8 cellular contexts compared by ENCODE assay signal in genomic region chr17:30645875-30646274, GRCh38.
DNase-seq lines count a peak whose midpoint lies in the region; ATAC-seq and TF ChIP-seq lines count a peak whose summit lies in the region.
"Not testable (repeated sequence)": the region's sequence is repeated elsewhere in the genome, so short reads cannot be mapped to it uniquely, and the experiment has no call there.

No MANE protein-coding gene starts in this region.

- intact Hi-C loops in OCI-LY7 (cut with micrococcal nuclease; ENCODE audit: unreplicated experiment) = not testable (repeated sequence)

- POLR2A ChIA-PET in OCI-LY7 (lab: Charles Lee); activated CD4-positive, alpha-beta T cell treated with anti-CD3 and anti-CD28 coated beads, Interleukin-2, amount 10 ng/mL, durations not matched to agents 7 days and 5 days (lab: Charles Lee): not testable (repeated sequence)

- H4K20me1 ChIP-seq in GM23338 (replicated peaks; ENCODE audit: insufficient read depth); OCI-LY7 (ENCODE audit: insufficient read depth, low read length): not testable (repeated sequence)

- not testable (repeated sequence) for H3F3A ChIP-seq in GM23338 (replicated peaks; ENCODE audit: low read depth)

- ATAC-seq in GM23338 = peak; percentile 20
- not testable (repeated sequence) for ATAC-seq in stimulated activated naive CD8-positive, alpha-beta T cell treated with anti-CD3 and anti-CD28 coated beads, Interleukin-15, amount 100 ng/mL, for 72 hours

- not testable (repeated sequence) for H3K36me3 ChIP-seq in GM23338 (ENCODE audit: insufficient read depth); OCI-LY7 (ENCODE audit: insufficient read depth, low read length); endodermal cell (ENCODE audit: control insufficient read depth, insufficient read depth, low read length)

- H3K27me3 ChIP-seq in GM23338 (ENCODE audit: insufficient read depth); endodermal cell (ENCODE audit: control insufficient read depth, insufficient read depth, low read length, poor library complexity, severe bottlenecking): not testable (repeated sequence)

- H3K4me3 Mint-ChIP-seq in GM23338 = peak overlapping the region; percentile 64
- H3K4me3 Mint-ChIP-seq in activated CD4-positive, alpha-beta T cell treated with anti-CD3 and anti-CD28 coated beads, Interleukin-2, amount 10 ng/mL, durations not matched to agents 7 days and 5 days = not testable (repeated sequence)
- H3K4me3 Mint-ChIP-seq in endodermal cell = peak overlapping the region; percentile 63
- peak overlapping the region; percentile 41 for H3K4me3 Mint-ChIP-seq in mesothelial cell of epicardium
- peak overlapping the region; percentile 35 to 42 for H3K4me3 Mint-ChIP-seq in stimulated activated naive CD8-positive, alpha-beta T cell treated with anti-CD3 and anti-CD28 coated beads, Interleukin-15, amount 100 ng/mL, for 72 hours

- BruUV-seq in OCI-LY7 (replicated peaks; lab: Mats Ljungman, UMichigan) = not testable (repeated sequence)

- not testable (repeated sequence) for H3K9ac ChIP-seq in endodermal cell (ENCODE audit: extremely low read depth, low read length, poor library complexity, severe bottlenecking)

- H3K9me2 ChIP-seq in GM23338 (ENCODE audit: insufficient read depth); OCI-LY7 (ENCODE audit: insufficient read depth, low read length): not testable (repeated sequence)

- WGBS in endodermal cell (ENCODE audit: insufficient coverage in 1 of 2, insufficient read length in 1 of 2), 2 experiments = 30% methylated on average over 3 of the region's 7 CpGs; no CpG with 5 or more reads in 1 of the 2 experiments

- not testable (repeated sequence) for H3K9me3 Mint-ChIP-seq in GM23338; activated CD4-positive, alpha-beta T cell treated with anti-CD3 and anti-CD28 coated beads, Interleukin-2, amount 10 ng/mL, durations not matched to agents 7 days and 5 days; endodermal cell; mesothelial cell of epicardium; stimulated activated naive CD8-positive, alpha-beta T cell treated with anti-CD3 and anti-CD28 coated beads, Interleukin-15, amount 100 ng/mL, for 72 hours

- DNase-seq in D341Med (ENCODE audit: low spot score) (peak; percentile 8), GM23338 (ENCODE audit: low spot score) (peak; percentile 73), NAMALWA (ENCODE audit: low spot score) (peak; percentile 32), OCI-LY7 (ENCODE audit: low spot score) (peak; percentile 3), endodermal cell (peak; percentile 82)
- peak; percentile 6 for DNase-seq in activated CD4-positive, alpha-beta T cell treated with anti-CD3 and anti-CD28 coated beads, Interleukin-2, amount 10 ng/mL, durations not matched to agents 7 days and 5 days
- DNase-seq in mesothelial cell of epicardium (ENCODE audit: low spot score in 2 of 2, unreplicated experiment in 2 of 2); stimulated activated naive CD8-positive, alpha-beta T cell treated with anti-CD3 and anti-CD28 coated beads, Interleukin-15, amount 100 ng/mL, for 72 hours: not testable (repeated sequence)

- not testable (repeated sequence) for H2AFZ ChIP-seq in GM23338; OCI-LY7 (ENCODE audit: low read length)

- peak overlapping the region; percentile 81; the same call in 1 of the 2 replicates for H3K27ac ChIP-seq in GM23338 (ENCODE audit: low read depth)
- not testable (repeated sequence) for H3K27ac ChIP-seq in OCI-LY7 (ENCODE audit: low read depth, low read length, poor library complexity, severe bottlenecking); endodermal cell (ENCODE audit: low read depth, low read length)

- H3K4me1 ChIP-seq in GM23338 (ENCODE audit: insufficient read depth); OCI-LY7 (ENCODE audit: insufficient read depth, low read length, poor library complexity, severe bottlenecking); endodermal cell (ENCODE audit: control insufficient read depth, insufficient read depth, low read length): not testable (repeated sequence)

- not testable (repeated sequence) for H3K36me3 Mint-ChIP-seq in GM23338 (ENCODE audit: low read depth); activated CD4-positive, alpha-beta T cell treated with anti-CD3 and anti-CD28 coated beads, Interleukin-2, amount 10 ng/mL, durations not matched to agents 7 days and 5 days (ENCODE audit: low read depth); endodermal cell (ENCODE audit: low read depth); mesothelial cell of epicardium

- H3K9me3 ChIP-seq in OCI-LY7 (ENCODE audit: low read length); endodermal cell (ENCODE audit: control insufficient read depth, low read length): not testable (repeated sequence)

- H3K27me3 Mint-ChIP-seq in GM23338 (ENCODE audit: insufficient read depth, low read depth, poor library complexity); activated CD4-positive, alpha-beta T cell treated with anti-CD3 and anti-CD28 coated beads, Interleukin-2, amount 10 ng/mL, durations not matched to agents 7 days and 5 days; endodermal cell (ENCODE audit: insufficient read depth); mesothelial cell of epicardium (ENCODE audit: low read depth): not testable (repeated sequence)
- peaks cover 18% of the 10 kb centered on the region for H3K27me3 Mint-ChIP-seq in stimulated activated naive CD8-positive, alpha-beta T cell treated with anti-CD3 and anti-CD28 coated beads, Interleukin-15, amount 100 ng/mL, for 72 hours

- not testable (repeated sequence) for TF ChIP-seq CTCF in GM23338 (conservative IDR thresholded peaks at IDR 0.05; ENCODE audit: low read depth in 2 of 2); OCI-LY7 (conservative IDR thresholded peaks at IDR 0.05; ENCODE audit: low read length); endodermal cell (conservative IDR thresholded peaks at IDR 0.05); mesothelial cell of epicardium (IDR thresholded peaks at IDR 0.05; ENCODE audit: unreplicated experiment)

- not testable (repeated sequence) for H3K4me1 Mint-ChIP-seq in GM23338; activated CD4-positive, alpha-beta T cell treated with anti-CD3 and anti-CD28 coated beads, Interleukin-2, amount 10 ng/mL, durations not matched to agents 7 days and 5 days; endodermal cell; mesothelial cell of epicardium; stimulated activated naive CD8-positive, alpha-beta T cell treated with anti-CD3 and anti-CD28 coated beads, Interleukin-15, amount 100 ng/mL, for 72 hours

- H3K79me2 ChIP-seq in GM23338 (replicated peaks; ENCODE audit: insufficient read depth); OCI-LY7 (ENCODE audit: insufficient read depth, low read depth, low read length): not testable (repeated sequence)

- 0 out of 2 replicates have a peak overlapping the region, but pooled peaks have one; percentile 48 for H3K27ac Mint-ChIP-seq in GM23338
- H3K27ac Mint-ChIP-seq in activated CD4-positive, alpha-beta T cell treated with anti-CD3 and anti-CD28 coated beads, Interleukin-2, amount 10 ng/mL, durations not matched to agents 7 days and 5 days; mesothelial cell of epicardium; stimulated activated naive CD8-positive, alpha-beta T cell treated with anti-CD3 and anti-CD28 coated beads, Interleukin-15, amount 100 ng/mL, for 72 hours: not testable (repeated sequence)
- H3K27ac Mint-ChIP-seq in endodermal cell = peak overlapping the region; percentile 64

- H3K4me3 ChIP-seq in GM23338 = 0 out of 2 replicates have a peak overlapping the region, but pooled peaks have one; percentile 15
- not testable (repeated sequence) for H3K4me3 ChIP-seq in OCI-LY7 (ENCODE audit: low read depth, low read length, poor library complexity, severe bottlenecking); endodermal cell (ENCODE audit: low read length)

- H3K4me2 ChIP-seq in GM23338 = peak overlapping the region; percentile 49
- not testable (repeated sequence) for H3K4me2 ChIP-seq in OCI-LY7 (ENCODE audit: low read length)

- CTCF ChIA-PET in OCI-LY7 (lab: Charles Lee; ENCODE audit: unreplicated experiment); activated CD4-positive, alpha-beta T cell treated with anti-CD3 and anti-CD28 coated beads, Interleukin-2, amount 10 ng/mL, durations not matched to agents 7 days and 5 days (lab: Charles Lee): not testable (repeated sequence)
